Comparison of ENCODE assay signal across 10 cellular contexts in genomic region chr7:134996097-134996550, GRCh38.
DNase-seq lines count a peak whose midpoint lies in the region; ATAC-seq and TF ChIP-seq lines count a peak whose summit lies in the region.
"Had no signal": no experiment of that assay in that cellular context is flagged by ENCODE, and none has a peak within 500 bp of the region (broad histone marks: within the 10 kb centered on the region; RNA-seq: fewer than 3 reads in every experiment).

No MANE protein-coding gene starts in this region.

- TF ChIP-seq CTCF in RWPE1 (conservative IDR thresholded peaks at IDR 0.05; ENCODE audit: low read depth) = no peak

- DNase-seq in GM19240 (ENCODE audit: insufficient read length, low spot score) (peak; percentile 19), glomerular visceral epithelial cell (ENCODE audit: extremely low spot score) (no peak), AG08396 (ENCODE audit: low spot score) (no peak), RWPE1 (ENCODE audit: low spot score) (no peak)
- no peak for DNase-seq in effector memory CD4-positive, alpha-beta T cell
- DNase-seq in activated CD4-positive, alpha-beta T cell treated with anti-CD3 and anti-CD28 coated beads for 4 hours = no peak
- DNase-seq: lower lobe of right lung, NCI-H2171 had no signal

- peaks cover 0 to 22% (median 17%) of the 10 kb centered on the region in 10 experiments; a peak in 16 of 20 replicates for H3K4me1 ChIP-seq in BLaER1 treated with 17β-estradiol and CSF1 and Interleukin-3, amounts not matched to agents 10 nM and 100 nM
- H3K4me1 ChIP-seq in effector memory CD4-positive, alpha-beta T cell (ENCODE audit: control insufficient read depth, insufficient read depth, low read length, poor library complexity, severe bottlenecking) = no peaks in the 10 kb centered on the region

- no peak overlapping the region for H3K9ac ChIP-seq in BLaER1 treated with 17β-estradiol and CSF1 and Interleukin-3, amounts not matched to agents 10 nM and 100 nM

- ATAC-seq in HG03095 (IDR thresholded peaks at IDR 0.05; ENCODE audit: unreplicated experiment) = peak; percentile 36

- peak overlapping the region in 6 of 11 experiments; percentile 36 to 59 (median 48); a peak in 9 of 22 replicates for H3K4me2 ChIP-seq in BLaER1 treated with 17β-estradiol and CSF1 and Interleukin-3, amounts not matched to agents 10 nM and 100 nM

- peaks cover 26 to 71% (median 42%) of the 10 kb centered on the region in 11 experiments; a peak in 21 of 22 replicates for H3K36me3 ChIP-seq in BLaER1 treated with 17β-estradiol and CSF1 and Interleukin-3, amounts not matched to agents 10 nM and 100 nM
- no peaks in the 10 kb centered on the region for H3K36me3 ChIP-seq in effector memory CD4-positive, alpha-beta T cell (ENCODE audit: control insufficient read depth, insufficient read depth, low read length)

- H3K9me3 ChIP-seq in BLaER1 treated with 17β-estradiol and CSF1 and Interleukin-3, amounts not matched to agents 10 nM and 100 nM (replicated peaks in 1 of 11) = peaks cover 0 to 6% (median 0%) of the 10 kb centered on the region in 11 experiments; a peak in 1 of 22 replicates
- no peaks in the 10 kb centered on the region for H3K9me3 ChIP-seq in effector memory CD4-positive, alpha-beta T cell (ENCODE audit: control insufficient read depth, low read length)
- H3K9me3 ChIP-seq: lower lobe of right lung had no signal

- H3K4me3 ChIP-seq in BLaER1 treated with 17β-estradiol and CSF1 and Interleukin-3, amounts not matched to agents 10 nM and 100 nM = no peak overlapping the region
- no peak overlapping the region for H3K4me3 ChIP-seq in effector memory CD4-positive, alpha-beta T cell (ENCODE audit: insufficient read depth, low read depth, low read length, poor library complexity, severe bottlenecking)
- H3K4me3 ChIP-seq: lower lobe of right lung had no signal

- no peaks in the 10 kb centered on the region for H4K20me1 ChIP-seq in BLaER1 treated with 17β-estradiol and CSF1 and Interleukin-3, amounts not matched to agents 10 nM and 100 nM

- POLR2A ChIA-PET in RWPE1 (lab: Yijun Ruan, JAX; ENCODE audit: low non-redundant PET) = no interaction called here

- H3K27ac ChIP-seq in BLaER1 treated with 17β-estradiol and CSF1 and Interleukin-3, amounts not matched to agents 10 nM and 100 nM = peak overlapping the region in 3 of 11 experiments; percentile 8 to 61 (median 36); a peak in 5 of 22 replicates
- H3K27ac ChIP-seq in effector memory CD4-positive, alpha-beta T cell (ENCODE audit: insufficient read depth, low read length, poor library complexity, severe bottlenecking) = peak overlapping the region; percentile 31
- no peak overlapping the region for H3K27ac ChIP-seq in RWPE1

- CTCF ChIA-PET in RWPE1 (lab: Yijun Ruan, JAX) = interaction anchor here (0.9 kb wide), 1 partner anchor 10 kb away, joined by 5 read pairs; the partner anchor contains the start of gene AGBL3

- no peaks in the 10 kb centered on the region for H3K27me3 ChIP-seq in BLaER1 treated with 17β-estradiol and CSF1 and Interleukin-3, amounts not matched to agents 10 nM and 100 nM
- no peaks in the 10 kb centered on the region for H3K27me3 ChIP-seq in effector memory CD4-positive, alpha-beta T cell (replicated peaks; ENCODE audit: control insufficient read depth, insufficient read depth, low read length, poor library complexity, severe bottlenecking)
